In genomic region chr1:1692714-1693647, GRCh38 we compare ENCODE assay signal across 8 cellular contexts. TPM values are rescaled to one million over a fixed set of nuclear protein-coding genes. Genes with fewer than 3 reads are reported as not detected.
A peak's percentile ranks its signal among the peaks of the same experiment; 100 is the strongest.
DNase-seq lines count a peak whose midpoint lies in the region; TF ChIP-seq lines count a peak whose summit lies in the region.
"Not testable (repeated sequence)": the region's sequence is repeated elsewhere in the genome, so short reads cannot be mapped to it uniquely, and the experiment has no call there.

Gene SLC35E2B (minus strand): TSS chr1:1692795. CDS start chr1:1676699, 16,096 bp downstream.

- H3K9me3 ChIP-seq in SJSA1 (replicated peaks); subcutaneous abdominal adipose tissue (ENCODE audit: control insufficient read depth in 5 of 5, low read length in 5 of 5): not testable (repeated sequence)

- CTCF ChIA-PET in HEK293T (lab: Yijun Ruan, JAX): not testable (repeated sequence)

- not testable (repeated sequence) for H3K36me3 ChIP-seq in SJSA1; subcutaneous abdominal adipose tissue (ENCODE audit: control insufficient read depth in 5 of 5, insufficient read depth in 5 of 5, low read length in 5 of 5)

- DNase-seq in GDM1 (lab: John Stamatoyannopoulos, UW) (peak; percentile 84), HEK293T (ENCODE audit: extremely low spot score) (peak; percentile 40), MV-4-11 (lab: John Stamatoyannopoulos, UW) (peak; percentile 77), SJSA1 (ENCODE audit: low read depth in 1 of 2, low spot score in 2 of 2) (peak; percentile 94 to 98), foreskin melanocyte (peak; percentile 80), non-pigmented ciliary epithelial cell (ENCODE audit: low read depth) (peak; percentile 75)
- DNase-seq in activated gamma-delta T cell treated with anti-CD3 and anti-CD28 coated beads, Interleukin-2, amount 50 U/mL, for 16 hours (ENCODE audit: low read depth): peak; percentile 97

- H3K4me3 ChIP-seq in SJSA1 (peak within 1 kb of the TSS; percentile 36), subcutaneous abdominal adipose tissue (ENCODE audit: low read depth in 1 of 5, low read length in 5 of 5) (peak within 1 kb of the TSS in 4 of 5 donors; percentile 42 to 60 (median 52))

- peak within 1 kb of the TSS in 2 of 5 donors; percentile 63 to 74 for H3K9ac ChIP-seq in subcutaneous abdominal adipose tissue (ENCODE audit: low read length in 5 of 5)

- H3K27ac ChIP-seq in SJSA1 (peak within 1 kb of the TSS; percentile 72), subcutaneous abdominal adipose tissue (ENCODE audit: low read depth, low read length) (peak within 1 kb of the TSS; percentile 60)

- H3K4me1 ChIP-seq in SJSA1 (replicated peaks); subcutaneous abdominal adipose tissue (ENCODE audit: control insufficient read depth in 5 of 5, insufficient read depth in 5 of 5, low read length in 5 of 5): not testable (repeated sequence)

- POLR2A ChIA-PET in HEK293T (lab: Yijun Ruan, JAX): not testable (repeated sequence)

- H3K27me3 ChIP-seq in SJSA1 (replicated peaks); subcutaneous abdominal adipose tissue (ENCODE audit: control insufficient read depth in 5 of 5, insufficient read depth in 4 of 5, low read length in 5 of 5): not testable (repeated sequence)

TF ChIP-seq in HEK293T, 16 proteins besides CTCF, POLR2A, EP300 and RAD21:
- peak; percentile 55; the same call in 1 of the 2 replicates for TF ChIP-seq FOXM1 (IDR thresholded peaks at IDR 0.05; ENCODE audit: borderline replicate concordance)
- TF ChIP-seq BHLHE40 (IDR thresholded peaks at IDR 0.05; ENCODE audit: borderline replicate concordance): peak; percentile 66

RNA-seq across cellular contexts. Expression of gene SLC35E2B, which starts in this region (rescaled TPM):
- total RNA-seq in SJSA1 (2014; rRNA removed; shearing (Covaris generic)): 8.9 and 13.1 TPM in 2 replicates

Comparison
In these comparisons a context has a peak if more than half of its experiments do, and no peak if none do; other contexts are left out.
1. Peak in every context shown above with its lines: DNase-seq, H3K4me3 ChIP-seq and H3K27ac ChIP-seq.
2. DNase-seq: peak in every context shown above with its lines; median percentile 97 in activated gamma-delta T cell treated with anti-CD3 and anti-CD28 coated beads, Interleukin-2, amount 50 U/mL, for 16 hours; 96 in SJSA1; 84 in GDM1; 80 in foreskin melanocyte; 77 in MV-4-11; 75 in non-pigmented ciliary epithelial cell; 40 in HEK293T.